ENCODE assay signal across 16 cellular contexts in genomic region chr1:32068891-32069590, GRCh38.
A peak's percentile ranks its signal among the peaks of the same experiment; 100 is the strongest.
DNase-seq lines count a peak whose midpoint lies in the region; ATAC-seq and TF ChIP-seq lines count a peak whose summit lies in the region.
"Had no signal": no experiment of that assay in that cellular context is flagged by ENCODE, and none has a peak within 500 bp of the region (broad histone marks: within the 10 kb centered on the region; RNA-seq: fewer than 3 reads in every experiment).

No MANE protein-coding gene starts in this region.

- H3K9ac ChIP-seq in iPS-20b (ENCODE audit: low read depth, low read length): peak overlapping the region; percentile 7; the same call in 1 of the 2 replicates

- H3K4me3 ChIP-seq in astrocyte of the cerebellum (ENCODE audit: low read depth, low read length) (no peak overlapping the region), iPS-20b (ENCODE audit: low read length) (no peak overlapping the region)
- H3K4me3 ChIP-seq: cardiac muscle cell, testis had no signal

- DNase-seq in activated naive CD8-positive, alpha-beta T cell treated with anti-CD3 and anti-CD28 coated beads, Interleukin-2, amount 50 U/mL, for 24 hours: no peak
- DNase-seq in astrocyte of the cerebellum (ENCODE audit: low read depth): peak; percentile 39
- peak; percentile 59 for DNase-seq in stromal cell of bone marrow (ENCODE audit: low read depth)
- DNase-seq in activated CD4-positive, alpha-beta T cell treated with anti-CD3 and anti-CD28 coated beads for 48 hours: no peak
- no peak for DNase-seq in epidermal melanocyte (ENCODE audit: insufficient read length, low spot score)
- DNase-seq: activated T-cell treated with anti-CD3 and anti-CD28 coated beads, Interleukin-2, amount 50 U/mL, for 72 hours; NCI-H1105 treated with DMSO at 0.1 percent for 48 hours; NCI-H510A; SIG-M5; testis had no signal

- no peak for TF ChIP-seq CTCF in astrocyte of the cerebellum (IDR thresholded peaks at IDR 0.05; ENCODE audit: low read depth, low read length, missing control alignments)

- in situ Hi-C loops in astrocyte of the cerebellum (cut with HindIII; ENCODE audit: low sequenced_read_pairs): no loop called here

- H3K4me3 Mint-ChIP-seq in activated naive CD8-positive, alpha-beta T cell: no peak overlapping the region
- H3K4me3 Mint-ChIP-seq in activated naive CD8-positive, alpha-beta T cell treated with anti-CD3 and anti-CD28 coated beads, Interleukin-2, amount 50 U/mL, for 24 hours: no peak overlapping the region
- H3K4me3 Mint-ChIP-seq: activated T-cell treated with anti-CD3 and anti-CD28 coated beads, Interleukin-2, amount 50 U/mL, for 72 hours; WTC11 had no signal

- H3K36me3 Mint-ChIP-seq in activated naive CD8-positive, alpha-beta T cell: no peaks in the 10 kb centered on the region
- H3K36me3 Mint-ChIP-seq in activated naive CD8-positive, alpha-beta T cell treated with anti-CD3 and anti-CD28 coated beads, Interleukin-2, amount 50 U/mL, for 24 hours (ENCODE audit: low read depth): no peaks in the 10 kb centered on the region

- peak overlapping the region; percentile 34 for H3K27ac Mint-ChIP-seq in activated naive CD8-positive, alpha-beta T cell
- no peak overlapping the region for H3K27ac Mint-ChIP-seq in activated naive CD8-positive, alpha-beta T cell treated with anti-CD3 and anti-CD28 coated beads, Interleukin-2, amount 50 U/mL, for 24 hours
- H3K27ac Mint-ChIP-seq: activated T-cell treated with anti-CD3 and anti-CD28 coated beads, Interleukin-2, amount 50 U/mL, for 72 hours; WTC11 had no signal

- no peak overlapping the region for H3K27ac ChIP-seq in iPS-20b (ENCODE audit: low read length)
- H3K27ac ChIP-seq: cardiac muscle cell, HL-60, testis had no signal

- no peaks in the 10 kb centered on the region for H3K27me3 ChIP-seq in iPS-20b (ENCODE audit: insufficient read depth, low read length)
- H3K27me3 ChIP-seq: cardiac muscle cell, testis had no signal

- peaks cover 26% of the 10 kb centered on the region for H3K4me1 Mint-ChIP-seq in activated naive CD8-positive, alpha-beta T cell (ENCODE audit: low read depth)
- H3K4me1 Mint-ChIP-seq in activated naive CD8-positive, alpha-beta T cell treated with anti-CD3 and anti-CD28 coated beads, Interleukin-2, amount 50 U/mL, for 24 hours: peaks cover 26% of the 10 kb centered on the region

- no peaks in the 10 kb centered on the region for H3K9me3 Mint-ChIP-seq in activated naive CD8-positive, alpha-beta T cell (ENCODE audit: low read depth)
- no peaks in the 10 kb centered on the region for H3K9me3 Mint-ChIP-seq in activated naive CD8-positive, alpha-beta T cell treated with anti-CD3 and anti-CD28 coated beads, Interleukin-2, amount 50 U/mL, for 24 hours
- H3K9me3 Mint-ChIP-seq: activated T-cell treated with anti-CD3 and anti-CD28 coated beads, Interleukin-2, amount 50 U/mL, for 72 hours; WTC11 had no signal

- H3K27me3 Mint-ChIP-seq in activated naive CD8-positive, alpha-beta T cell: no peaks in the 10 kb centered on the region
- no peaks in the 10 kb centered on the region for H3K27me3 Mint-ChIP-seq in activated naive CD8-positive, alpha-beta T cell treated with anti-CD3 and anti-CD28 coated beads, Interleukin-2, amount 50 U/mL, for 24 hours

- no peak for ATAC-seq in activated naive CD8-positive, alpha-beta T cell treated with anti-CD3 and anti-CD28 coated beads, Interleukin-2, amount 50 U/mL, for 24 hours
- no peak for ATAC-seq in HG03108 (IDR thresholded peaks at IDR 0.05; ENCODE audit: unreplicated experiment)
- ATAC-seq: activated T-cell treated with anti-CD3 and anti-CD28 coated beads, Interleukin-2, amount 50 U/mL, for 72 hours; WTC11 had no signal

- no peaks in the 10 kb centered on the region; the same call in 1 of the 2 replicates for H3K36me3 ChIP-seq in iPS-20b (ENCODE audit: insufficient read depth, low read depth, low read length)

- H3K9me3 ChIP-seq in iPS-20b (ENCODE audit: insufficient read depth, low read depth, low read length): no peaks in the 10 kb centered on the region
- H3K9me3 ChIP-seq: testis had no signal

- peaks cover 17% of the 10 kb centered on the region for H3K4me1 ChIP-seq in iPS-20b (ENCODE audit: insufficient read depth, low read length)

Comparison
In these comparisons a context has a peak if more than half of its experiments do, and no peak if none do; other contexts are left out.
1. DNase-seq: peak in astrocyte of the cerebellum (single experiment) and stromal cell of bone marrow (single experiment); none in activated naive CD8-positive, alpha-beta T cell treated with anti-CD3 and anti-CD28 coated beads, Interleukin-2, amount 50 U/mL, for 24 hours (single experiment), activated CD4-positive, alpha-beta T cell treated with anti-CD3 and anti-CD28 coated beads for 48 hours (single experiment) and epidermal melanocyte (single experiment).